In the genomic region with DNA sequence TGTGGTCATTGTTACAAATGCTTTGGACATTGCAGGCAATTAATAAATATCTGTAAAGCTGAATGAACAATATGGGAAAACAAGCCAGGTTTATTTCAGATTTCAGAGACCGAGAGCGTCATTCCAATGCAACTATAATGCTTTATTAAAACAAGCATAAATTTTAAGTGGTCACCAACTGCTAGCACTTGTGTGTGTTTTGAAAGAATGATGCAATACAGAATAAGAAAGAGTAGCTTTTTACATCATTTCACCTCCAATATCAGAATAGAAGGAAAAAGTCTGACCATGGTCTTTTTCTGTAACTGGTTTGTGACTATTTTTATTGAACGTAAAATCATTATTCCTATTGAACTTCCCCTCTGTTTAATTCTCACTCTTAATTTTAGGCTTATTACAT, we compare ENCODE assay signal across 3 cellular contexts.
TF ChIP-seq lines count a peak whose summit lies in the region.

No MANE protein-coding gene starts in this region.

TF ChIP-seq in HepG2, 621 proteins besides CTCF, POLR2A, EP300 and RAD21:
- TF ChIP-seq FOXO1 (CRISPR knock-in tag; IDR thresholded peaks at IDR 0.05) (no peak), KDM2A (CRISPR knock-in tag; IDR thresholded peaks at IDR 0.05; ENCODE audit: borderline replicate concordance, low read depth) (no peak), KDM5A (IDR thresholded peaks at IDR 0.05; ENCODE audit: borderline replicate concordance, low read length) (no peak), CEBPB (IDR thresholded peaks at IDR 0.05; ENCODE audit: borderline replicate concordance, low read depth, low read length) (peak; percentile 35; the same call in 1 of the 2 replicates)
- TF ChIP-seq, protein P1, sequence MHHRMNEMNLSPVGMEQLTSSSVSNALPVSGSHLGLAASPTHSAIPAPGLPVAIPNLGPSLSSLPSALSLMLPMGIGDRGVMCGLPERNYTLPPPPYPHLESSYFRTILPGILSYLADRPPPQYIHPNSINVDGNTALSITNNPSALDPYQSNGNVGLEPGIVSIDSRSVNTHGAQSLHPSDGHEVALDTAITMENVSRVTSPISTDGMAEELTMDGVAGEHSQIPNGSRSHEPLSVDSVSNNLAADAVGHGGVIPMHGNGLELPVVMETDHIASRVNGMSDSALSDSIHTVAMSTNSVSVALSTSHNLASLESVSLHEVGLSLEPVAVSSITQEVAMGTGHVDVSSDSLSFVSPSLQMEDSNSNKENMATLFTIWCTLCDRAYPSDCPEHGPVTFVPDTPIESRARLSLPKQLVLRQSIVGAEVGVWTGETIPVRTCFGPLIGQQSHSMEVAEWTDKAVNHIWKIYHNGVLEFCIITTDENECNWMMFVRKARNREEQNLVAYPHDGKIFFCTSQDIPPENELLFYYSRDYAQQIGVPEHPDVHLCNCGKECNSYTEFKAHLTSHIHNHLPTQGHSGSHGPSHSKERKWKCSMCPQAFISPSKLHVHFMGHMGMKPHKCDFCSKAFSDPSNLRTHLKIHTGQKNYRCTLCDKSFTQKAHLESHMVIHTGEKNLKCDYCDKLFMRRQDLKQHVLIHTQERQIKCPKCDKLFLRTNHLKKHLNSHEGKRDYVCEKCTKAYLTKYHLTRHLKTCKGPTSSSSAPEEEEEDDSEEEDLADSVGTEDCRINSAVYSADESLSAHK (CRISPR knock-in tag; IDR thresholded peaks at IDR 0.05; ENCODE audit: borderline replicate concordance): no peak
- TF ChIP-seq, protein P2, sequence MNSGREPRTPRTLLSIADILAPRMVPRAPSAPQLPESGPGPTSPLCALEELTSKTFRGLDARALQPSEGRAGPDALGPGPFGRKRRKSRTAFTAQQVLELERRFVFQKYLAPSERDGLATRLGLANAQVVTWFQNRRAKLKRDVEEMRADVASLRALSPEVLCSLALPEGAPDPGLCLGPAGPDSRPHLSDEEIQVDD (CRISPR knock-in tag; IDR thresholded peaks at IDR 0.05; ENCODE audit: borderline replicate concordance): no peak

TF ChIP-seq in IMR-90, 13 proteins besides CTCF, POLR2A, EP300 and RAD21:
- TF ChIP-seq CEBPB (IDR thresholded peaks at IDR 0.05; ENCODE audit: low read depth, low read length) (peak; percentile 59), NFE2L2 (IDR thresholded peaks at IDR 0.05; ENCODE audit: low read depth, low read length) (no peak)

TF ChIP-seq in K562, 482 proteins besides CTCF, POLR2A, EP300 and RAD21:
- 0 out of 2 replicates have a peak, but pooled peaks have one; percentile 42 for TF ChIP-seq ZSCAN32 (CRISPR knock-in tag; IDR thresholded peaks at IDR 0.05)
- TF ChIP-seq CEBPG (CRISPR knock-in tag; IDR thresholded peaks at IDR 0.05): no peak
- TF ChIP-seq CEBPG (tag; conservative IDR thresholded peaks at IDR 0.05 in 1 of 2, IDR thresholded peaks at IDR 0.05 in 1 of 2): peak; percentile 77 to 86
- TF ChIP-seq TRIM24 (IDR thresholded peaks at IDR 0.05): peak in 1 of 2 experiments; percentile 21; a peak in 1 of 4 replicates
- TF ChIP-seq POLR3G (IDR thresholded peaks at IDR 0.05; ENCODE audit: extremely low read depth, insufficient read length, insufficient replicate concordance): no peak
- TF ChIP-seq, protein P3, sequence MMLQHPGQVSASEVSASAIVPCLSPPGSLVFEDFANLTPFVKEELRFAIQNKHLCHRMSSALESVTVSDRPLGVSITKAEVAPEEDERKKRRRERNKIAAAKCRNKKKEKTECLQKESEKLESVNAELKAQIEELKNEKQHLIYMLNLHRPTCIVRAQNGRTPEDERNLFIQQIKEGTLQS (IDR thresholded peaks at IDR 0.05): peak; percentile 64
- TF ChIP-seq, protein P3 (CRISPR knock-in tag; conservative IDR thresholded peaks at IDR 0.05): no peak
- TF ChIP-seq CEBPB (tag; IDR thresholded peaks at IDR 0.05): 0 out of 2 replicates have a peak, but pooled peaks have one; percentile 7
